13 cellular contexts compared by ENCODE assay signal in the genomic region with DNA sequence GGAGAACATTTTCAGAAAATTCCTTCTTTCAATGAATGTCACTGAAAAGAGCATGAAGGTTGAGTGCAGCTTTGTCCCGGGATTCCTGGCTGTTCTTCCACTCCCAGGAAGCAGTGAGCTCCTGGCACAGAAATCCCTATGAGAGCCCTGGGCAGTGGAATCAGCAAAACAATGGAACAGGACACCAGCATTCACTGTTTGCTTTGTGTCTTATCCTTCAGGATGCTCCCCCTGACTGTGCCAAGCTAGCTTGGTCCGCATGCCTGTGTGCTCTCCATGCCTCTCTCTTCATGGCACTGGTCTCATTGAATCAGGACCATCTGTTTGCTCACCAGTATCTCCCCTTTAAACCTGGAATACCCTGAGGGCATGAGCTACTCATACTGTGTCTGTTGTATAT.
"Had no signal": no experiment of that assay in that cellular context is flagged by ENCODE, and none has a peak within 500 bp of the region (broad histone marks: within the 10 kb centered on the region; RNA-seq: fewer than 3 reads in every experiment).

No MANE protein-coding gene starts in this region.

- DNase-seq: activated CD4-positive, alpha-beta T cell treated with anti-CD3 and anti-CD28 coated beads, Interleukin-2, amount 50 U/mL, for 4 hours; activated gamma-delta T cell treated with Interleukin-2 at 50 U/mL for 16 hours; activated naive CD8-positive, alpha-beta T cell treated with anti-CD3 and anti-CD28 coated beads for 36 hours; activated T-cell treated with anti-CD3 and anti-CD28 coated beads, Interleukin-2, amount 50 U/mL, for 48 hours; brain microvascular endothelial cell; kidney; left ventricle myocardium superior; pancreas; stimulated activated CD4-positive, alpha-beta T cell treated with anti-CD3 and anti-CD28 coated beads, Interleukin-4, amount 100 ng/mL, for 1 hour; testis; upper lobe of right lung had no signal

- ATAC-seq: activated CD4-positive, CD25-positive, alpha-beta regulatory T cell treated with anti-CD3 and anti-CD28 coated beads, Interleukin-2, amount 50 U/mL, for 24 hours; esophagus mucosa; left ventricle myocardium superior; pancreas; upper lobe of right lung had no signal
